In the genomic region with DNA sequence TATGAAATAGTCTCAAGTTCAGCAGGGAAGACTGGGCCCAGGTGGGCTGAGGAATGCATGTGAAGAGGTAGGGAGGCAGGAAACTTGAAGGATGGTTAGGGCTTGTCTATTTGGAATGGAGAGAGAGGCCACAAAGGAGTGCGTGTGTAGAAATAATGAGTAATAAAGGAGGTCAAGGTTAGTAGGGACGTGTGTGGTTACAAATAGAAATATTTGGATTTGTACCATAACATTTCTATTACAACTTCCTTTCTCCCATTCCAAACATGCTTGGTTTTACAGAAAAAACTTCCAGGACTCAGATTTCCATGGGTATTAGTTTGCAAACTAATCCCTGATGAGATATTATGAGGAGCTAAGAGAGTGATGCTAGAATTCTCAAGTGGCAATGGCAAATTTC, we compare ENCODE assay signal across 20 cellular contexts.
DNase-seq lines count a peak whose midpoint lies in the region; ATAC-seq, FAIRE-seq and TF ChIP-seq lines count a peak whose summit lies in the region.
"Had no signal": no experiment of that assay in that cellular context is flagged by ENCODE, and none has a peak within 500 bp of the region (broad histone marks: within the 10 kb centered on the region; RNA-seq: fewer than 3 reads in every experiment).

No MANE protein-coding gene starts in this region.

- H3K9me3 Mint-ChIP-seq in osteocyte (ENCODE audit: unreplicated experiment): no peaks in the 10 kb centered on the region
- H3K9me3 Mint-ChIP-seq in Caco-2 (ENCODE audit: unreplicated experiment): no peaks in the 10 kb centered on the region

- peak; percentile 84 for ATAC-seq in IMR-90 (ENCODE audit: low read depth)
- ATAC-seq: activated naive CD4-positive, alpha-beta T cell treated with anti-CD3 and anti-CD28 coated beads, Interleukin-2, amount 50 U/mL, for 72 hours; activated T-cell treated with anti-CD3 and anti-CD28 coated beads, Interleukin-2, amount 50 U/mL, for 4 hours; K562; lower lobe of right lung had no signal

- CTCF ChIA-PET in BJ (lab: Yijun Ruan, JAX) (no interaction called here), IMR-90 (lab: Yijun Ruan, JAX) (interaction anchor here (0.7 to 1.7 kb wide), 2 partner anchors 24 to 273 kb away, joined by 3 to 4 read pairs; no protein-coding TSS in a partner anchor), endothelial cell of umbilical vein (lab: Charles Lee) (no interaction called here), Caco-2 (lab: Charles Lee) (no interaction called here)

- H3K79me1 ChIP-seq in IMR-90 (ENCODE audit: low read depth in 1 of 2, low read length in 2 of 2): peaks cover 18 to 35% of the 10 kb centered on the region in 2 experiments

- H3K56ac ChIP-seq in IMR-90 (ENCODE audit: extremely low read depth, insufficient read depth, low read length): peak overlapping the region; percentile 94; the same call in 1 of the 2 replicates

- no peaks in the 10 kb centered on the region for H3K79me2 ChIP-seq in endothelial cell of umbilical vein (ENCODE audit: control insufficient read depth, insufficient read depth, low read length)

- peak overlapping the region; percentile 73 for H3K27ac ChIP-seq in IMR-90 (ENCODE audit: insufficient read depth, low read length)
- H3K27ac ChIP-seq in endothelial cell of umbilical vein (ENCODE audit: insufficient read depth, low read depth, low read length): no peak overlapping the region
- no peak overlapping the region for H3K27ac ChIP-seq in suprapubic skin
- H3K27ac ChIP-seq: C4-2B, heart right ventricle, lower lobe of right lung had no signal

- H2AFZ ChIP-seq in IMR-90 (replicated peaks; ENCODE audit: low read length, poor library complexity): no peak overlapping the region
- no peak overlapping the region for H2AFZ ChIP-seq in endothelial cell of umbilical vein (ENCODE audit: low read depth, low read length)

- H3K9me1 ChIP-seq in IMR-90 (ENCODE audit: insufficient read depth, low read length) (peaks cover 5% of the 10 kb centered on the region), endothelial cell of umbilical vein (replicated peaks; ENCODE audit: control insufficient read depth, extremely low read depth, insufficient read depth, low read length) (no peaks in the 10 kb centered on the region)

- peak overlapping the region; percentile 43; the same call in 1 of the 3 replicates for H2BK15ac ChIP-seq in IMR-90 (ENCODE audit: low read depth, low read length)

- no peaks in the 10 kb centered on the region for H3K36me3 Mint-ChIP-seq in osteocyte (ENCODE audit: unreplicated experiment)
- H3K36me3 Mint-ChIP-seq in Caco-2 (ENCODE audit: insufficient read depth, unreplicated experiment): no peaks in the 10 kb centered on the region
- H3K36me3 Mint-ChIP-seq: activated naive CD4-positive, alpha-beta T cell treated with anti-CD3 and anti-CD28 coated beads, Interleukin-2, amount 50 U/mL, for 72 hours had no signal

- H3K27me3 ChIP-seq in BJ (ENCODE audit: control insufficient read depth, insufficient read depth, low read length) (no peaks in the 10 kb centered on the region), IMR-90 (ENCODE audit: control insufficient read depth, insufficient read depth, low read length) (no peaks in the 10 kb centered on the region), endothelial cell of umbilical vein (ENCODE audit: control insufficient read depth in 2 of 2, insufficient read depth in 2 of 2, low read length in 2 of 2) (no peaks in the 10 kb centered on the region), Caco-2 (replicated peaks; ENCODE audit: control insufficient read depth, insufficient read depth, low read length) (no peaks in the 10 kb centered on the region), suprapubic skin (no peaks in the 10 kb centered on the region)
- H3K27me3 ChIP-seq: heart right ventricle had no signal

- TF ChIP-seq CTCF in BJ (IDR thresholded peaks at IDR 0.05; ENCODE audit: insufficient read depth, low read depth, low read length): no peak
- TF ChIP-seq CTCF in IMR-90 (conservative IDR thresholded peaks at IDR 0.05; ENCODE audit: low read depth, low read length): no peak
- TF ChIP-seq CTCF in endothelial cell of umbilical vein (IDR thresholded peaks at IDR 0.05; ENCODE audit: extremely low read depth in 1 of 2, insufficient read depth in 1 of 2, low read depth in 1 of 2, low read length in 2 of 2): no peak
- TF ChIP-seq CTCF in osteocyte (IDR thresholded peaks at IDR 0.05): no peak
- TF ChIP-seq CTCF in Caco-2 (IDR thresholded peaks at IDR 0.05; ENCODE audit: insufficient read depth in 1 of 2, low read depth in 1 of 2, low read length in 1 of 2, severe bottlenecking in 1 of 2, unreplicated experiment in 1 of 2): no peak
- TF ChIP-seq CTCF in suprapubic skin (IDR thresholded peaks at IDR 0.05): no peak

- H3K4me1 Mint-ChIP-seq in osteocyte (ENCODE audit: unreplicated experiment): peaks cover 35% of the 10 kb centered on the region
- H3K4me1 Mint-ChIP-seq in Caco-2 (ENCODE audit: low read depth, unreplicated experiment): no peaks in the 10 kb centered on the region
- H3K4me1 Mint-ChIP-seq: activated CD4-positive, alpha-beta memory T cell treated with anti-CD3 and anti-CD28 coated beads, Interleukin-2, amount 10 ng/mL, durations not matched to agents 7 days and 5 days had no signal

- POLR2A ChIA-PET in BJ (lab: Charles Lee) (interaction anchor here (0.7 kb wide), 1 partner anchor 534 kb away, joined by 5 read pairs; no protein-coding TSS in a partner anchor), IMR-90 (lab: Charles Lee; ENCODE audit: unreplicated experiment) (interaction anchor here (0.8 to 1.3 kb wide), 4 partner anchors 31 to 273 kb away, joined by 3 to 5 read pairs (median 4); no protein-coding TSS in a partner anchor), endothelial cell of umbilical vein (lab: Charles Lee) (no interaction called here), Caco-2 (lab: Charles Lee) (no interaction called here)

- peak overlapping the region; percentile 19; the same call in 1 of the 2 replicates for H3K4me2 ChIP-seq in IMR-90 (ENCODE audit: low read depth, low read length)
- H3K4me2 ChIP-seq in endothelial cell of umbilical vein (ENCODE audit: insufficient read depth, low read length): no peak overlapping the region
- H3K4me2 ChIP-seq: smooth muscle cell had no signal

- WGBS in IMR-90 (ENCODE audit: extremely low coverage in 2 of 2, insufficient read length in 1 of 2), 2 experiments: no CpG with 5 or more reads among the region's 2 CpGs
- 63% methylated on average over 2 of the region's 2 CpGs for WGBS in suprapubic skin

- BruUV-seq in IMR-90 (replicated peaks; lab: Mats Ljungman, UMichigan) (no TSS peak), endothelial cell of umbilical vein (replicated peaks; lab: Mats Ljungman, UMichigan) (no TSS peak), Caco-2 (replicated peaks; lab: Mats Ljungman, UMichigan) (no TSS peak)

- TF ChIP-seq EP300 in suprapubic skin (IDR thresholded peaks at IDR 0.05): no peak

- H3K36me3 ChIP-seq in BJ (ENCODE audit: control insufficient read depth, insufficient read depth, low read length) (no peaks in the 10 kb centered on the region), IMR-90 (ENCODE audit: control insufficient read depth, insufficient read depth, low read length) (no peaks in the 10 kb centered on the region), endothelial cell of umbilical vein (ENCODE audit: control insufficient read depth in 2 of 2, extremely low read depth in 1 of 2, insufficient read depth in 2 of 2, low read length in 2 of 2) (no peaks in the 10 kb centered on the region), Caco-2 (ENCODE audit: control insufficient read depth, insufficient read depth, low read length) (no peaks in the 10 kb centered on the region), suprapubic skin (no peaks in the 10 kb centered on the region)
- H3K36me3 ChIP-seq: heart right ventricle, lower lobe of right lung had no signal

- in situ Hi-C loops in IMR-90 (cut with MboI; ENCODE audit: low sequenced_read_pairs): no loop called here

- intact Hi-C loops in IMR-90 (cut with micrococcal nuclease): loop anchor here (2.0 kb wide), 1 partner anchor 273 kb away; no protein-coding TSS in a partner anchor
- intact Hi-C loops in endothelial cell of umbilical vein (cut with micrococcal nuclease): no loop called here
- intact Hi-C loops in Caco-2 (cut with micrococcal nuclease; ENCODE audit: unreplicated experiment): no loop called here

- no peak overlapping the region for H2AK9ac ChIP-seq in IMR-90 (replicated peaks; ENCODE audit: low read depth, low read length, poor library complexity)

- H4K20me1 ChIP-seq in IMR-90 (ENCODE audit: insufficient read depth, low read length) (no peaks in the 10 kb centered on the region), endothelial cell of umbilical vein (replicated peaks; ENCODE audit: control insufficient read depth, extremely low read depth, insufficient read depth, low read length) (no peaks in the 10 kb centered on the region)

- H3K27ac Mint-ChIP-seq in osteocyte (ENCODE audit: unreplicated experiment) (peak overlapping the region; percentile 83), Caco-2 (ENCODE audit: unreplicated experiment) (no peak overlapping the region)
- H3K27ac Mint-ChIP-seq: activated CD4-positive, alpha-beta memory T cell treated with anti-CD3 and anti-CD28 coated beads, Interleukin-2, amount 10 ng/mL, durations not matched to agents 7 days and 5 days; activated naive CD4-positive, alpha-beta T cell treated with anti-CD3 and anti-CD28 coated beads, Interleukin-2, amount 50 U/mL, for 72 hours; T-helper 1 cell treated with Interleukin-12 subunit alpha and Interleukin-12 subunit beta and Interleukin-4 antibody, amounts not matched to agents 30 μg/mL and 1 μg/mL, for 36 hours had no signal

- no peak overlapping the region for H3K4me3 Mint-ChIP-seq in osteocyte (ENCODE audit: unreplicated experiment)
- no peak overlapping the region for H3K4me3 Mint-ChIP-seq in Caco-2 (ENCODE audit: unreplicated experiment)
- H3K4me3 Mint-ChIP-seq: activated CD4-positive, alpha-beta memory T cell treated with anti-CD3 and anti-CD28 coated beads, Interleukin-2, amount 10 ng/mL, durations not matched to agents 7 days and 5 days; activated T-cell treated with anti-CD3 and anti-CD28 coated beads, Interleukin-2, amount 50 U/mL, for 4 hours; T-helper 1 cell treated with Interleukin-12 subunit alpha and Interleukin-12 subunit beta and Interleukin-4 antibody, amounts not matched to agents 30 μg/mL and 1 μg/mL, for 36 hours had no signal

- dilution Hi-C loops in IMR-90 (cut with HindIII; ENCODE audit: low sequenced_read_pairs, unreplicated experiment) (no loop called here), endothelial cell of umbilical vein (cut with MboI; ENCODE audit: extremely low pct_ligation_motif_present, low sequenced_read_pairs) (no loop called here)

- H4K91ac ChIP-seq in IMR-90 (ENCODE audit: insufficient read depth, low read depth, low read length): peak overlapping the region; percentile 92

- H2BK5ac ChIP-seq in IMR-90 (ENCODE audit: low read depth, low read length, poor library complexity, severe bottlenecking): peak overlapping the region; percentile 98

- DNase-seq in BJ (ENCODE audit: low read depth) (peak; percentile 92), IMR-90 (peak; percentile 96), endothelial cell of umbilical vein (ENCODE audit: low read depth, low spot score) (peak; percentile 5), osteocyte (ENCODE audit: extremely low spot score, unreplicated experiment) (no peak), HuH-7.5 (ENCODE audit: low spot score) (no peak), Caco-2 (no peak), suprapubic skin (ENCODE audit: low spot score in 2 of 2) (no peak)
- DNase-seq in activated CD4-positive, CD25-positive, alpha-beta regulatory T cell (lab: John Stamatoyannopoulos, UW): no peak
- DNase-seq: activated CD4-positive, alpha-beta memory T cell treated with anti-CD3 and anti-CD28 coated beads, Interleukin-2, amount 10 ng/mL, durations not matched to agents 7 days and 5 days; activated T-cell treated with anti-CD3 and anti-CD28 coated beads, Interleukin-2, amount 50 U/mL, for 4 hours; heart right ventricle; lower lobe of right lung; NCI-H2029 treated with DMSO at 0.1 percent for 48 hours; NCI-H524; SHP77 treated with DMSO at 0.1 percent for 48 hours had no signal

- H3K23ac ChIP-seq in IMR-90 (ENCODE audit: low read depth, low read length): peak overlapping the region; percentile 97; the same call in 1 of the 2 replicates

- peak overlapping the region; percentile 88; the same call in 1 of the 2 replicates for H3K14ac ChIP-seq in IMR-90 (replicated peaks; ENCODE audit: low read depth, low read length)

- H3K9ac ChIP-seq in IMR-90 (ENCODE audit: low read depth, low read length) (no peak overlapping the region), endothelial cell of umbilical vein (replicated peaks; ENCODE audit: extremely low read depth, insufficient read depth, low read length) (no peak overlapping the region)

- H4K8ac ChIP-seq in IMR-90 (ENCODE audit: low read depth in 2 of 2, low read length in 2 of 2): peak overlapping the region; percentile 76 to 90

- no peak; the same call in 1 of the 2 replicates for TF ChIP-seq RAD21 in IMR-90 (IDR thresholded peaks at IDR 0.05; ENCODE audit: low read length)

- H2BK120ac ChIP-seq in IMR-90 (ENCODE audit: low read depth, low read length): peak overlapping the region; percentile 99

- H3K18ac ChIP-seq in IMR-90 (ENCODE audit: low read depth, low read length): peak overlapping the region; percentile 100

- TF ChIP-seq POLR2A in IMR-90 (IDR thresholded peaks at IDR 0.05; ENCODE audit: low read depth, low read length) (no peak), endothelial cell of umbilical vein (IDR thresholded peaks at IDR 0.05; ENCODE audit: low read depth, low read length) (no peak), suprapubic skin (IDR thresholded peaks at IDR 0.05) (no peak)

- H3K4me3 ChIP-seq in BJ (ENCODE audit: low read depth, low read length) (no peak overlapping the region), IMR-90 (ENCODE audit: insufficient read depth, low read depth, low read length) (no peak overlapping the region), endothelial cell of umbilical vein (replicated peaks in 1 of 3; ENCODE audit: insufficient read depth in 1 of 3, low read depth in 1 of 3, low read length in 3 of 3) (no peak overlapping the region), Caco-2 (ENCODE audit: low read depth, low read length) (no peak overlapping the region), suprapubic skin (no peak overlapping the region)
- H3K4me3 ChIP-seq: heart right ventricle, K562, lower lobe of right lung, smooth muscle cell had no signal

- no peak for FAIRE-seq in endothelial cell of umbilical vein (lab: Jason Lieb, UNC)
- FAIRE-seq: K562 had no signal

- H3K9me3 ChIP-seq in IMR-90 (ENCODE audit: control insufficient read depth, insufficient read depth, low read length) (no peaks in the 10 kb centered on the region), endothelial cell of umbilical vein (replicated peaks; ENCODE audit: control insufficient read depth, insufficient read depth, low read length) (no peaks in the 10 kb centered on the region), Caco-2 (no peaks in the 10 kb centered on the region), suprapubic skin (no peaks in the 10 kb centered on the region)
- H3K9me3 ChIP-seq: heart right ventricle, lower lobe of right lung had no signal

- peaks cover 22% of the 10 kb centered on the region for H3K4me1 ChIP-seq in IMR-90 (ENCODE audit: control insufficient read depth, insufficient read depth, low read length)
- no peaks in the 10 kb centered on the region for H3K4me1 ChIP-seq in endothelial cell of umbilical vein (ENCODE audit: control insufficient read depth, extremely low read depth, insufficient read depth, low read length)
- no peaks in the 10 kb centered on the region for H3K4me1 ChIP-seq in Caco-2
- H3K4me1 ChIP-seq in suprapubic skin: no peaks in the 10 kb centered on the region
- H3K4me1 ChIP-seq: heart right ventricle, lower lobe of right lung had no signal

- H3K27me3 Mint-ChIP-seq in osteocyte (ENCODE audit: unreplicated experiment): no peaks in the 10 kb centered on the region
- no peaks in the 10 kb centered on the region for H3K27me3 Mint-ChIP-seq in Caco-2 (ENCODE audit: insufficient read depth, unreplicated experiment)
- H3K27me3 Mint-ChIP-seq: activated CD4-positive, alpha-beta memory T cell treated with anti-CD3 and anti-CD28 coated beads, Interleukin-2, amount 10 ng/mL, durations not matched to agents 7 days and 5 days had no signal

- peak overlapping the region; percentile 99 for H4K5ac ChIP-seq in IMR-90 (ENCODE audit: low read depth, low read length)

- peak overlapping the region; percentile 68 for H2AK5ac ChIP-seq in IMR-90 (ENCODE audit: low read depth, low read length)

- H3K4ac ChIP-seq in IMR-90 (ENCODE audit: low read depth, low read length): peak overlapping the region; percentile 97

- H2BK20ac ChIP-seq in IMR-90 (ENCODE audit: low read depth, low read length): peak overlapping the region; percentile 100

Comparison
In these comparisons a context has a peak if more than half of its experiments do, and no peak if none do; other contexts are left out.
1. DNase-seq: peak in BJ (single experiment), IMR-90 (single experiment) and endothelial cell of umbilical vein (single experiment); none in osteocyte (single experiment), HuH-7.5 (single experiment), Caco-2 (0 of 2), suprapubic skin (0 of 2) and activated CD4-positive, CD25-positive, alpha-beta regulatory T cell (0 of 4).
2. POLR2A ChIA-PET loops: an anchor here in BJ (0.7 kb wide) and IMR-90 (0.8 to 1.3 kb wide); none called in endothelial cell of umbilical vein and Caco-2.